7 cellular contexts compared by ENCODE assay signal in the genomic region with DNA sequence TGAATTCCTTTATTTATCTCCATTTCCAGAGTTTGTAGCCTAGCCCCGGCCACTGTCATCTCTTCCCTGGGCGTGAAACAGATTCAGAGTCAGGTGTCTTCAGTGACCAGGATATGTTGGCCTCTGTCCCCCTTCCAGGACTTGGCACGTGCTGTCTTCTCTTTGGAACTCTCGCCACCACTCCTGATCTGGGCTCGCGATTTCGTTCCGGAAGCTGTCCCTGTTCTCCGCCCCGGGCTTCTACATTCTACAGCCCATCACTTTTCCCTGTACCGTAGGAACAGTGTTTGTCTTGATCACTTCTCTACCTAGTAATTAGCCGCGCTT. TPM values are rescaled to one million over a fixed set of nuclear protein-coding genes. Genes with fewer than 3 reads are reported as not detected.
DNase-seq lines count a peak whose midpoint lies in the region; ATAC-seq, FAIRE-seq and TF ChIP-seq lines count a peak whose summit lies in the region.

No MANE protein-coding gene starts in this region.

- H3K27me3 ChIP-seq in small intestine (ENCODE audit: control insufficient read depth in 2 of 2, insufficient read depth in 2 of 2, low read length in 2 of 2) = no peaks in the 10 kb centered on the region

- H3K27ac ChIP-seq in small intestine (ENCODE audit: low read depth in 1 of 2, low read length in 1 of 2) = peak overlapping the region; percentile 57 to 94

- no peak for TF ChIP-seq EP300 in Ishikawa (IDR thresholded peaks at IDR 0.05; ENCODE audit: borderline replicate concordance)

- TF ChIP-seq RAD21 in Ishikawa (IDR thresholded peaks at IDR 0.05; ENCODE audit: low read depth) = no peak

- peak overlapping the region; percentile 96 to 99 for H3K27ac Mint-ChIP-seq in activated naive CD4-positive, alpha-beta T cell treated with anti-CD3 and anti-CD28 coated beads, Interleukin-2, amount 50 U/mL, for 72 hours

- peak overlapping the region; percentile 64 to 66 for H3K4me3 ChIP-seq in small intestine (ENCODE audit: low read depth in 1 of 2, low read length in 2 of 2)

- no peaks in the 10 kb centered on the region for H3K9me3 ChIP-seq in small intestine (ENCODE audit: control insufficient read depth, low read depth)

- H3K36me3 ChIP-seq in small intestine (ENCODE audit: control insufficient read depth in 2 of 2, insufficient read depth in 2 of 2, low read length in 2 of 2) = no peaks in the 10 kb centered on the region

- DNase-seq in G401 (ENCODE audit: low spot score) (peak; percentile 77), hepatic stellate cell (ENCODE audit: low spot score) (peak; percentile 53), small intestine (peak; percentile 58)
- DNase-seq in activated naive CD4-positive, alpha-beta T cell treated with anti-CD3 and anti-CD28 coated beads, Interleukin-2, amount 50 U/mL, for 72 hours (ENCODE audit: low spot score in 2 of 2) = no peak
- DNase-seq in stimulated activated CD4-positive, alpha-beta T cell treated with anti-CD3 and anti-CD28 coated beads, Interleukin-15, amount 100 ng/mL, for 24 hours = no peak

- peaks cover 0 to 5% of the 10 kb centered on the region in 2 donors for H3K9me3 Mint-ChIP-seq in activated naive CD4-positive, alpha-beta T cell treated with anti-CD3 and anti-CD28 coated beads, Interleukin-2, amount 50 U/mL, for 72 hours

- H3K4me1 ChIP-seq in small intestine (ENCODE audit: control insufficient read depth in 2 of 2, insufficient read depth in 1 of 2, low read depth in 1 of 2, low read length in 1 of 2) = peaks cover 0 to 6% of the 10 kb centered on the region in 2 donors

- in situ Hi-C loops in G401 (cut with HindIII; ENCODE audit: low sequenced_read_pairs) = no loop called here

- no peak for FAIRE-seq in small intestine (lab: Jason Lieb, UNC)

- WGBS in small intestine, 3 donors = 3 to 10% (median 9%) methylated on average over 13 of the region's 13 CpGs

- no peak for ATAC-seq in activated naive CD4-positive, alpha-beta T cell treated with anti-CD3 and anti-CD28 coated beads, Interleukin-2, amount 50 U/mL, for 72 hours
- no peak for ATAC-seq in GM21576 (IDR thresholded peaks at IDR 0.05; ENCODE audit: unreplicated experiment)

- peaks cover 11 to 16% of the 10 kb centered on the region in 2 donors for H3K36me3 Mint-ChIP-seq in activated naive CD4-positive, alpha-beta T cell treated with anti-CD3 and anti-CD28 coated beads, Interleukin-2, amount 50 U/mL, for 72 hours

TF ChIP-seq in Ishikawa, 13 proteins besides CTCF, POLR2A, EP300 and RAD21:
- TF ChIP-seq MAX (IDR thresholded peaks at IDR 0.05) = peak; percentile 74
- TF ChIP-seq TCF12 (IDR thresholded peaks at IDR 0.05; ENCODE audit: low read depth) = no peak
TF ChIP-seq in Ishikawa: peak in this region for 1.

RNA-seq across cellular contexts. Expression of gene GSS, which starts 0.7 kb away (rescaled TPM):
- 104 and 112 TPM in 2 replicates for total RNA-seq in G401 (2014; rRNA removed; shearing (Covaris generic))
- 10 to 100 TPM; 59.7 to 74.2 TPM for total RNA-seq in activated naive CD4-positive, alpha-beta T cell treated with anti-CD3 and anti-CD28 coated beads, Interleukin-2, amount 50 U/mL, for 72 hours
- polyA plus RNA-seq in small intestine = 10 to 100 TPM; 54.0 to 79.2 (median 61.5) TPM

RNA-seq across cellular contexts. Expression of gene MYH7B, which starts 0.8 kb away (rescaled TPM):
- total RNA-seq in G401 (2014; rRNA removed; shearing (Covaris generic)) = 0.06 and 0.24 TPM in 2 replicates
- total RNA-seq in activated naive CD4-positive, alpha-beta T cell treated with anti-CD3 and anti-CD28 coated beads, Interleukin-2, amount 50 U/mL, for 72 hours = under 1 TPM in 1 of 2 donors, not detected in 1; 0.70 TPM
- 1 to 10 TPM in 1 of 3 donors, under 1 TPM in 1, not detected in 1; 0.89 to 2.2 TPM for polyA plus RNA-seq in small intestine

Comparison
In these comparisons a context has a peak if more than half of its experiments do, and no peak if none do; other contexts are left out.
1. DNase-seq: peak in G401 (single experiment), hepatic stellate cell (single experiment) and small intestine (single experiment); none in activated naive CD4-positive, alpha-beta T cell treated with anti-CD3 and anti-CD28 coated beads, Interleukin-2, amount 50 U/mL, for 72 hours (0 of 2) and stimulated activated CD4-positive, alpha-beta T cell treated with anti-CD3 and anti-CD28 coated beads, Interleukin-15, amount 100 ng/mL, for 24 hours (single experiment).